ENCODE assay signal across 31 cellular contexts in the genomic region with DNA sequence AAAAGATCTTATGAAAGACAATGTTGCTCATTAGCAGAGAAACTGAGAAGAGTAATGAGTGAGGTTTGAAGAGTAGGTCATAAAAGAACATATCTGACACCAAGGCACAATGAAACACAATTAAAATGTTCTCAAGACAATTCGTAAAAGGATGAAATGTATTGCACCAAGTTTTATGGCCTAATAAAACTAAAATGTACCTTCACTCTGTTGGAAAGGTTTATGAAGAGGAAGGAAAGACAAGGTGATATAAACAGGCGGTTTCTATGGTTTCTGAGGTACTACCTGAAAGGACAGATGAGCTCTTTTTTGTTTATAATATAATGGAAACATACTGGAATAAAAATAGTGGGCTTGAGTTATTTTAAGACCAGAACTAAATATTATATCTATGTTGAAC.
"Had no signal": no experiment of that assay in that cellular context is flagged by ENCODE, and none has a peak within 500 bp of the region (broad histone marks: within the 10 kb centered on the region; RNA-seq: fewer than 3 reads in every experiment).

No MANE protein-coding gene starts in this region.

- H3K4me3 Mint-ChIP-seq: T-cell had no signal

- H3K9me3 ChIP-seq: SJCRH30 had no signal

- H2AFZ ChIP-seq: PC-9 had no signal

- H3K36me3 ChIP-seq: SJCRH30 had no signal

- H3K27me3 Mint-ChIP-seq: T-cell had no signal

- H3K4me1 ChIP-seq: SJCRH30 had no signal

- H3K4me2 ChIP-seq: PC-9 had no signal

- ATAC-seq: Panc1, Right ventricle myocardium inferior, SK-N-SH treated with all-trans-retinoic acid at 6 μM for 48 hours, T-cell had no signal

- H3K27me3 ChIP-seq: SJCRH30 had no signal

- H3K4me3 ChIP-seq: PC-9, SJCRH30, SK-N-MC had no signal

- H3K27ac Mint-ChIP-seq: T-cell had no signal

- H3K4me1 Mint-ChIP-seq: T-cell had no signal

- DNase-seq: Kasumi-1, KG1, MM.1S, MV-4-11, NCI-H1092, NCI-H1105, NCI-H1417 treated with DMSO at 0.1 percent for 48 hours, NCI-H1436 treated with DMSO at 0.1 percent for 48 hours, NCI-H1694 treated with DMSO at 0.1 percent for 48 hours, NCI-H187 treated with DMSO at 0.1 percent for 48 hours, NCI-H2029 treated with DMSO at 0.1 percent for 48 hours, NCI-H2081 treated with DMSO at 0.1 percent for 48 hours, NCI-H2107, NCI-H2171, NCI-H226, NCI-H446, NCI-H510A treated with DMSO at 0.1 percent for 48 hours, NCI-H524 treated with DMSO at 0.1 percent for 48 hours, NCI-H69, NCI-H748 treated with DMSO at 0.1 percent for 48 hours, NCI-H82, PC-9, SHP77, SIG-M5, SJCRH30, T-cell had no signal

- H3K36me3 Mint-ChIP-seq: T-cell had no signal

- H3K27ac ChIP-seq: PC-9, RWPE1, SJCRH30, SK-N-MC had no signal
